ENCODE assay signal across 8 cellular contexts in the genomic region with DNA sequence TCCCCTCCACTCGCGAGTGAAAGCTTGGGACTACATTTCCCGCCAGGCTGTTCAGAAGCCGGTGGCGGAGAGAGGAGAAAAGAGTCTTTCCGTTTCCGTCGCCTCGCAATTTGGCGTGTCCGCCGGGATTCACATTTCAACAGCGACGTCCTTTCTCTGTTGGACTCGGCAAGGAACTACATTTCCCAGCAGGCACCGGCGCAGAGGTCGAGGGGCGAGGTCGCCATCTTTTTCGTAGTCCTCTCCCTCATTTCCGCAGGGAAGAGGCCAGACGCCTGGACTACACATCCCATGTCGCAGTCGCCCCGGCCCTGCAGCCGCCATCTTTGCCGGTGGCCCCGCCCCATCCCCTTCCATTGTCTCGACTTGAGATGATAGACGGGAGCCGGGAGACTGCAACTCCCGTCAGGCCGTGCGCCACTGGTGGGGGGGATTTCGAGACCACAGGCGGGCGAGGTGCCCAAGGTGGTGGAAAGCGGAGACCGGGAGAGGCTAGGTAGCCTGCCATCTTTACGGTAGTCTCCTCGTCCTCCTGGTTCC. TPM values are rescaled to one million over a fixed set of nuclear protein-coding genes. Genes with fewer than 3 reads are reported as not detected.
DNase-seq lines count a peak whose midpoint lies in the region; ATAC-seq and TF ChIP-seq lines count a peak whose summit lies in the region.

No MANE protein-coding gene starts in this region.

- H3K27ac ChIP-seq in fibroblast of lung (ENCODE audit: insufficient read depth, low read length) = peak overlapping the region; percentile 98
- H3K27ac ChIP-seq in naive thymus-derived CD4-positive, alpha-beta T cell (ENCODE audit: low read depth, low read length) = peak overlapping the region; percentile 91

- peaks cover 2% of the 10 kb centered on the region for H3K36me3 ChIP-seq in fibroblast of lung (ENCODE audit: control insufficient read depth, insufficient read depth, low read length)
- H3K36me3 ChIP-seq in naive thymus-derived CD4-positive, alpha-beta T cell (ENCODE audit: control insufficient read depth in 2 of 3, insufficient read depth in 3 of 3, low read length in 3 of 3) = peaks cover 0 to 12% (median 0%) of the 10 kb centered on the region in 3 experiments

- ATAC-seq in naive thymus-derived CD4-positive, alpha-beta T cell = peak; percentile 87
- peak; percentile 89 for ATAC-seq in stimulated activated memory B cell treated with anti-CD40 and anti-IgM and Interleukin-4, amounts not matched to agents 10 μg/mL and 1 μg/mL and 100 μg/mL, for 72 hours

- CTCF ChIA-PET in naive thymus-derived CD4-positive, alpha-beta T cell (lab: Charles Lee) = interaction anchor here (0.7 to 1.0 kb wide), 2 partner anchors 78 to 117 kb away, joined by 3 to 9 read pairs; no protein-coding TSS in a partner anchor

- H3K27me3 ChIP-seq in fibroblast of lung (ENCODE audit: control insufficient read depth, insufficient read depth, low read length) = no peaks in the 10 kb centered on the region
- no peaks in the 10 kb centered on the region for H3K27me3 ChIP-seq in naive thymus-derived CD4-positive, alpha-beta T cell (ENCODE audit: control insufficient read depth in 2 of 2, insufficient read depth in 2 of 2, low read length in 2 of 2)

- DNase-seq in DMS79 (lab: John Stamatoyannopoulos, UW) (peak; percentile 99), GOT3 (lab: John Stamatoyannopoulos, UW) (peak; percentile 96), LHCN-M2 (ENCODE audit: low read depth) (peak; percentile 99), RPMI8226 (peak; percentile 100), fibroblast of lung (ENCODE audit: low read depth in 2 of 2) (peak; percentile 99 to 100)
- peak; percentile 100 for DNase-seq in activated T-helper 2 cell treated with anti-CD3 and anti-CD28 coated beads, Interferon-gamma antibody, Interleukin-2, Interleukin-4, amounts not matched to agents 10 μg/mL and 5 μg/mL and 100 μg/mL, durations not matched to agents 14 hours and 24 hours and 36 hours (ENCODE audit: low spot score)
- peak; percentile 92 to 100 (median 100) for DNase-seq in naive thymus-derived CD4-positive, alpha-beta T cell

- intact Hi-C loops in activated T-helper 2 cell treated with anti-CD3 and anti-CD28 coated beads, Interferon-gamma antibody, Interleukin-2, Interleukin-4, amounts not matched to agents 10 μg/mL and 5 μg/mL and 100 μg/mL, durations not matched to agents 14 hours and 24 hours and 36 hours (cut with micrococcal nuclease) = loop anchor here (1.0 kb wide), 7 partner anchors 20 to 537 kb away; a partner anchor contains a TSS
- intact Hi-C loops in naive thymus-derived CD4-positive, alpha-beta T cell (cut with micrococcal nuclease) = loop anchor here (1.0 to 10.0 kb wide), 21 partner anchors 25 to 1115 kb away; a partner anchor contains a TSS

- no peak for TF ChIP-seq CTCF in fibroblast of lung (conservative IDR thresholded peaks at IDR 0.05 in 1 of 2, IDR thresholded peaks at IDR 0.05 in 1 of 2; ENCODE audit: low read depth in 1 of 2, low read length in 2 of 2)

- H3K9ac ChIP-seq in fibroblast of lung (ENCODE audit: insufficient read depth, low read length) = peak overlapping the region; percentile 83

- H3K4me2 ChIP-seq in fibroblast of lung (ENCODE audit: extremely low read depth, insufficient read depth, low read length) = peak overlapping the region; percentile 91

- H3K36me3 Mint-ChIP-seq in activated T-helper 2 cell treated with anti-CD3 and anti-CD28 coated beads, Interferon-gamma antibody, Interleukin-2, Interleukin-4, amounts not matched to agents 10 μg/mL and 5 μg/mL and 100 μg/mL, durations not matched to agents 14 hours and 24 hours and 36 hours (ENCODE audit: low read depth) = peaks cover 6% of the 10 kb centered on the region
- no peaks in the 10 kb centered on the region for H3K36me3 Mint-ChIP-seq in naive thymus-derived CD4-positive, alpha-beta T cell
- peaks cover 13% of the 10 kb centered on the region for H3K36me3 Mint-ChIP-seq in stimulated activated memory B cell treated with anti-CD40 and anti-IgM and Interleukin-4, amounts not matched to agents 10 μg/mL and 1 μg/mL and 100 μg/mL, for 72 hours

- H3K4me3 ChIP-seq in fibroblast of lung (replicated peaks in 1 of 4; ENCODE audit: control extremely low read depth in 1 of 4, insufficient read depth in 1 of 4, low read depth in 3 of 4, low read length in 4 of 4) = peak overlapping the region; percentile 79 to 100 (median 94)
- H3K4me3 ChIP-seq in naive thymus-derived CD4-positive, alpha-beta T cell (ENCODE audit: low read length) = peak overlapping the region; percentile 78

- no peaks in the 10 kb centered on the region for H3K9me3 ChIP-seq in fibroblast of lung (ENCODE audit: control insufficient read depth, insufficient read depth, low read depth, low read length)
- no peaks in the 10 kb centered on the region for H3K9me3 ChIP-seq in naive thymus-derived CD4-positive, alpha-beta T cell (ENCODE audit: control insufficient read depth in 2 of 3, low read length in 3 of 3)

- POLR2A ChIA-PET in naive thymus-derived CD4-positive, alpha-beta T cell (lab: Charles Lee) = interaction anchor here (0.6 to 1.0 kb wide), 4 partner anchors 21 to 536 kb away, joined by 3 to 6 read pairs (median 4); no protein-coding TSS in a partner anchor

- H4K20me1 ChIP-seq in fibroblast of lung (ENCODE audit: control insufficient read depth, extremely low read depth, insufficient read depth, low read length) = no peaks in the 10 kb centered on the region

- no peaks in the 10 kb centered on the region for H3K4me1 ChIP-seq in fibroblast of lung (ENCODE audit: control insufficient read depth, extremely low read depth, insufficient read depth, low read length)
- H3K4me1 ChIP-seq in naive thymus-derived CD4-positive, alpha-beta T cell (ENCODE audit: control insufficient read depth in 2 of 2, insufficient read depth in 2 of 2, low read length in 2 of 2) = no peaks in the 10 kb centered on the region

- no peaks in the 10 kb centered on the region for H3K27me3 Mint-ChIP-seq in activated T-helper 2 cell treated with anti-CD3 and anti-CD28 coated beads, Interferon-gamma antibody, Interleukin-2, Interleukin-4, amounts not matched to agents 10 μg/mL and 5 μg/mL and 100 μg/mL, durations not matched to agents 14 hours and 24 hours and 36 hours (ENCODE audit: low read depth)
- peaks cover 0 to 3% (median 0%) of the 10 kb centered on the region in 5 donors for H3K27me3 Mint-ChIP-seq in naive thymus-derived CD4-positive, alpha-beta T cell
- no peaks in the 10 kb centered on the region for H3K27me3 Mint-ChIP-seq in stimulated activated memory B cell treated with anti-CD40 and anti-IgM and Interleukin-4, amounts not matched to agents 10 μg/mL and 1 μg/mL and 100 μg/mL, for 72 hours

- no peaks in the 10 kb centered on the region for H3K9me3 Mint-ChIP-seq in activated T-helper 2 cell treated with anti-CD3 and anti-CD28 coated beads, Interferon-gamma antibody, Interleukin-2, Interleukin-4, amounts not matched to agents 10 μg/mL and 5 μg/mL and 100 μg/mL, durations not matched to agents 14 hours and 24 hours and 36 hours
- no peaks in the 10 kb centered on the region for H3K9me3 Mint-ChIP-seq in naive thymus-derived CD4-positive, alpha-beta T cell
- H3K9me3 Mint-ChIP-seq in stimulated activated memory B cell treated with anti-CD40 and anti-IgM and Interleukin-4, amounts not matched to agents 10 μg/mL and 1 μg/mL and 100 μg/mL, for 72 hours = no peaks in the 10 kb centered on the region

- peak overlapping the region; percentile 100 for H2AFZ ChIP-seq in fibroblast of lung (ENCODE audit: low read length)

- peaks cover 19% of the 10 kb centered on the region for H3K4me1 Mint-ChIP-seq in activated T-helper 2 cell treated with anti-CD3 and anti-CD28 coated beads, Interferon-gamma antibody, Interleukin-2, Interleukin-4, amounts not matched to agents 10 μg/mL and 5 μg/mL and 100 μg/mL, durations not matched to agents 14 hours and 24 hours and 36 hours (ENCODE audit: low read depth)
- peaks cover 0 to 29% (median 15%) of the 10 kb centered on the region in 7 donors for H3K4me1 Mint-ChIP-seq in naive thymus-derived CD4-positive, alpha-beta T cell
- peaks cover 42% of the 10 kb centered on the region for H3K4me1 Mint-ChIP-seq in stimulated activated memory B cell treated with anti-CD40 and anti-IgM and Interleukin-4, amounts not matched to agents 10 μg/mL and 1 μg/mL and 100 μg/mL, for 72 hours

- H3K4me3 Mint-ChIP-seq in activated T-helper 2 cell treated with anti-CD3 and anti-CD28 coated beads, Interferon-gamma antibody, Interleukin-2, Interleukin-4, amounts not matched to agents 10 μg/mL and 5 μg/mL and 100 μg/mL, durations not matched to agents 14 hours and 24 hours and 36 hours (ENCODE audit: low read depth) = peak overlapping the region; percentile 99
- H3K4me3 Mint-ChIP-seq in naive thymus-derived CD4-positive, alpha-beta T cell = peak overlapping the region; percentile 89 to 100 (median 99)
- H3K4me3 Mint-ChIP-seq in stimulated activated memory B cell treated with anti-CD40 and anti-IgM and Interleukin-4, amounts not matched to agents 10 μg/mL and 1 μg/mL and 100 μg/mL, for 72 hours = peak overlapping the region; percentile 94

- no peaks in the 10 kb centered on the region for H3K79me2 ChIP-seq in fibroblast of lung (ENCODE audit: control insufficient read depth, insufficient read depth, low read length)

- peak overlapping the region; percentile 100 for H3K27ac Mint-ChIP-seq in activated T-helper 2 cell treated with anti-CD3 and anti-CD28 coated beads, Interferon-gamma antibody, Interleukin-2, Interleukin-4, amounts not matched to agents 10 μg/mL and 5 μg/mL and 100 μg/mL, durations not matched to agents 14 hours and 24 hours and 36 hours
- H3K27ac Mint-ChIP-seq in naive thymus-derived CD4-positive, alpha-beta T cell = peak overlapping the region; percentile 92 to 100 (median 99)
- H3K27ac Mint-ChIP-seq in stimulated activated memory B cell treated with anti-CD40 and anti-IgM and Interleukin-4, amounts not matched to agents 10 μg/mL and 1 μg/mL and 100 μg/mL, for 72 hours = peak overlapping the region; percentile 96

RNA-seq across cellular contexts. Expression of a gene that starts 0.9 kb away (rescaled TPM):
- total RNA-seq in LHCN-M2 (2014; rRNA removed) = 28.6 and 33.2 TPM in 2 replicates
- polyA plus RNA-seq in LHCN-M2 (2012) = 13.8 TPM
- 34.4 and 34.6 TPM in 2 replicates for total RNA-seq in activated T-helper 2 cell treated with anti-CD3 and anti-CD28 coated beads, Interferon-gamma antibody, Interleukin-2, Interleukin-4, amounts not matched to agents 10 μg/mL and 5 μg/mL and 100 μg/mL, durations not matched to agents 14 hours and 24 hours and 36 hours
- 13.1 and 14.5 TPM in 2 replicates for total RNA-seq in fibroblast of lung
- 3.1 and 3.9 TPM in 2 replicates for polyA plus RNA-seq in fibroblast of lung
- 9.6 and 12.5 TPM in 2 replicates for polyA plus RNA-seq in fibroblast of lung (2012)
- 6.6 and 7.8 TPM in 2 replicates for polyA minus RNA-seq in fibroblast of lung (ENCODE audit: low replicate concordance)
- total RNA-seq in naive thymus-derived CD4-positive, alpha-beta T cell = 10 to 100 TPM; 11.1 to 26.8 (median 17.0) TPM
- polyA plus RNA-seq in naive thymus-derived CD4-positive, alpha-beta T cell = under 1 TPM; 0.08 to 0.16 TPM

RNA-seq across cellular contexts. Expression of a gene that starts 26.1 kb away (rescaled TPM):
- 2.5 and 4.1 TPM in 2 replicates for total RNA-seq in LHCN-M2 (2014; rRNA removed)
- 13.3 TPM for polyA plus RNA-seq in LHCN-M2 (2012)
- total RNA-seq in activated T-helper 2 cell treated with anti-CD3 and anti-CD28 coated beads, Interferon-gamma antibody, Interleukin-2, Interleukin-4, amounts not matched to agents 10 μg/mL and 5 μg/mL and 100 μg/mL, durations not matched to agents 14 hours and 24 hours and 36 hours = 0.21 and 0.30 TPM in 2 replicates
- total RNA-seq in fibroblast of lung = 1.8 and 5.3 TPM in 2 replicates
- polyA plus RNA-seq in fibroblast of lung = 8.8 and 9.8 TPM in 2 replicates
- polyA plus RNA-seq in fibroblast of lung (2012) = 9.3 and 10.5 TPM in 2 replicates
- 19.1 and 31.8 TPM in 2 replicates for polyA minus RNA-seq in fibroblast of lung (ENCODE audit: low replicate concordance)
- total RNA-seq in naive thymus-derived CD4-positive, alpha-beta T cell = under 1 TPM in 4 of 5 experiments, not detected in 1; 0.17 to 0.54 (median 0.40) TPM
- not detected for polyA plus RNA-seq in naive thymus-derived CD4-positive, alpha-beta T cell

RNA-seq across cellular contexts. Expression of a gene that starts 26.4 kb away (rescaled TPM):
- total RNA-seq in LHCN-M2 (2014; rRNA removed) = 62.5 and 73.6 TPM in 2 replicates
- polyA plus RNA-seq in LHCN-M2 (2012) = 27.1 TPM
- 14.2 and 17.4 TPM in 2 replicates for total RNA-seq in activated T-helper 2 cell treated with anti-CD3 and anti-CD28 coated beads, Interferon-gamma antibody, Interleukin-2, Interleukin-4, amounts not matched to agents 10 μg/mL and 5 μg/mL and 100 μg/mL, durations not matched to agents 14 hours and 24 hours and 36 hours
- total RNA-seq in fibroblast of lung = 44.2 and 74.1 TPM in 2 replicates
- polyA plus RNA-seq in fibroblast of lung = 24.6 and 41.1 TPM in 2 replicates
- polyA plus RNA-seq in fibroblast of lung (2012) = 19.0 and 29.7 TPM in 2 replicates
- polyA minus RNA-seq in fibroblast of lung (ENCODE audit: low replicate concordance) = 35.2 and 72.6 TPM in 2 replicates
- 10 to 100 TPM in 4 of 5 experiments, 1 to 10 TPM in 1; 6.0 to 29.8 (median 18.4) TPM for total RNA-seq in naive thymus-derived CD4-positive, alpha-beta T cell
- 10 to 100 TPM; 10.3 to 17.8 TPM for polyA plus RNA-seq in naive thymus-derived CD4-positive, alpha-beta T cell

RNA-seq across cellular contexts. Expression of a gene that starts 28.6 kb away (rescaled TPM):
- total RNA-seq in LHCN-M2 (2014; rRNA removed) (71.5 and 74.5 TPM in 2 replicates), fibroblast of lung (28.2 and 31.3 TPM in 2 replicates)
- 57.9 TPM for polyA plus RNA-seq in LHCN-M2 (2012)
- 26.8 and 27.1 TPM in 2 replicates for total RNA-seq in activated T-helper 2 cell treated with anti-CD3 and anti-CD28 coated beads, Interferon-gamma antibody, Interleukin-2, Interleukin-4, amounts not matched to agents 10 μg/mL and 5 μg/mL and 100 μg/mL, durations not matched to agents 14 hours and 24 hours and 36 hours
- polyA plus RNA-seq in fibroblast of lung = 24.8 and 25.6 TPM in 2 replicates
- polyA plus RNA-seq in fibroblast of lung (2012) = 31.0 and 45.2 TPM in 2 replicates
- polyA minus RNA-seq in fibroblast of lung (ENCODE audit: low replicate concordance) = 5.8 and 9.5 TPM in 2 replicates
- total RNA-seq in naive thymus-derived CD4-positive, alpha-beta T cell = 10 to 100 TPM; 17.2 to 23.7 (median 22.7) TPM
- 10 to 100 TPM; 28.4 to 31.4 TPM for polyA plus RNA-seq in naive thymus-derived CD4-positive, alpha-beta T cell

RNA-seq across cellular contexts. Expression of a gene that starts 35.1 kb away (rescaled TPM):
- total RNA-seq in LHCN-M2 (2014; rRNA removed) (2.4 and 3.4 TPM in 2 replicates), fibroblast of lung (1.5 and 3.5 TPM in 2 replicates)
- 8.3 TPM for polyA plus RNA-seq in LHCN-M2 (2012)
- total RNA-seq in activated T-helper 2 cell treated with anti-CD3 and anti-CD28 coated beads, Interferon-gamma antibody, Interleukin-2, Interleukin-4, amounts not matched to agents 10 μg/mL and 5 μg/mL and 100 μg/mL, durations not matched to agents 14 hours and 24 hours and 36 hours = 28.9 TPM in 2 replicates
- 1.4 and 2.3 TPM in 2 replicates for polyA plus RNA-seq in fibroblast of lung
- polyA plus RNA-seq in fibroblast of lung (2012) = 9.6 and 10.0 TPM in 2 replicates
- polyA minus RNA-seq in fibroblast of lung (ENCODE audit: low replicate concordance) = 7.0 and 16.1 TPM in 2 replicates
- 10 to 100 TPM; 27.0 to 47.2 (median 36.8) TPM for total RNA-seq in naive thymus-derived CD4-positive, alpha-beta T cell
- polyA plus RNA-seq in naive thymus-derived CD4-positive, alpha-beta T cell = 1 to 10 TPM; 1.3 to 2.5 TPM

Comparison
In these comparisons a context has a peak if more than half of its experiments do, and no peak if none do; other contexts are left out.
1. Peak in every context shown above with its lines: DNase-seq, ATAC-seq, H3K4me3 ChIP-seq and H3K27ac ChIP-seq.